Comparison of ENCODE assay signal across 11 cellular contexts in the genomic region with DNA sequence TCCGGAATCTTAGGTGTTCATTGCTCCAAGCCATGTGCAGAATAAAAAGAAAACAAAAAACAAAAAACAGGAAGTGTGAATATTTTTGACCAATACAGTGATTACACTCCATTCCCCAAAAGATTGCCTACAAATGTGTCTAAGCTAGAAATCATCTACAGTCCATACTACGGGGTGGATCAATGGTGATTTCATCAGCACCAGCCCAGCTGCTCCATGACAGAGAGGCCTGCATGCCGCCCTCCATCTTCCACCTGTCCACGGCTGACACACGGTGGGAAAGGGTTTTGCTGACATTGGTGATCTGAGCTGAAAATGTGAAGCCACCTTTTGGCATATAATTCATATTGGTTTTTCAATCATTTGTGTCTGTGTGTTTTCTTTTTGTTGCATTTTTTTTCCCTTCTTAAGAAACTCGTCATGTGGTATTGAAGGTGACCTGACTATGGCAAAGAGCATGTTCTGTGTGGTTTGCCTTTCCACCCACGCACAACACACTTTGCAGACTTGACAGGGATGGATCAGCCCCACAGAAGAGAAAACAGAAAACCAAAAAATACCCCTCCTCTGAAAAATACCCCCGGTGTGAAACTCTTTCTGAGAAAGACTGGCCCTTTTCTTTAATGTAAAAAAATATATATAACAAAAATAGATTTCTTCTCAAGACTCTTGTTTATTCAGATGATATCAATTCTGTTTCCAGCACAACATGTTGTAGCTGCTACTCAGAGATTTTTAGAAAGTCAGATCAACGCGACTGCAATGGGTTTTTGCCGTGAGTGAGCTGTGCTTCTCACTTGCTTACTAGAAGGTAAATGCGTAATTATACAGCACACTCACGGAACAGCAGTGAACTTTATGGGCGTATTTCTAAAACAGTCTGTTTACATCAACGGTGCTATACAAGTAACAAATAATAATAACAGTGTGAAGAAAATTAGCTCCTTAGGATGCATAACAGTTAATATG.
DNase-seq lines count a peak whose midpoint lies in the region; ATAC-seq lines count a peak whose summit lies in the region.
"Had no signal": no experiment of that assay in that cellular context is flagged by ENCODE, and none has a peak within 500 bp of the region (broad histone marks: within the 10 kb centered on the region; RNA-seq: fewer than 3 reads in every experiment).

No MANE protein-coding gene starts in this region.

- DNase-seq in NCI-H2227 treated with DMSO at 0.1 percent for 48 hours (lab: John Stamatoyannopoulos, UW), result peak; percentile 30
- DNase-seq in activated CD8-positive, alpha-beta memory T cell treated with anti-CD3 and anti-CD28 coated beads, Interleukin-2, amount 50 U/mL, for 24 hours (ENCODE audit: extremely low read depth), result peak; percentile 49
- peak; percentile 57 for DNase-seq in central memory CD4-positive, alpha-beta T cell
- DNase-seq in stimulated activated CD8-positive, alpha-beta memory T cell treated with anti-CD3 and anti-CD28 coated beads, Interleukin-4, amount 100 ng/mL, for 24 hours (ENCODE audit: low read depth), result peak; percentile 54
- DNase-seq in left cardiac atrium, result no peak
- DNase-seq in COLO668 (lab: John Stamatoyannopoulos, UW; ENCODE audit: unreplicated experiment), result no peak
- DNase-seq: caudate nucleus, GF-D8, lower lobe of right lung, NCI-H2081 had no signal

- no peak for ATAC-seq in left cardiac atrium
- ATAC-seq in HG03095 (IDR thresholded peaks at IDR 0.05; ENCODE audit: unreplicated experiment), result no peak
- ATAC-seq: lower lobe of right lung had no signal

- intact Hi-C loops in left cardiac atrium (cut with DNase I), result no loop called here

Comparison
In these comparisons a context has a peak if more than half of its experiments do, and no peak if none do; other contexts are left out.
1. DNase-seq: peak in NCI-H2227 treated with DMSO at 0.1 percent for 48 hours (single experiment), activated CD8-positive, alpha-beta memory T cell treated with anti-CD3 and anti-CD28 coated beads, Interleukin-2, amount 50 U/mL, for 24 hours (single experiment), central memory CD4-positive, alpha-beta T cell (single experiment) and stimulated activated CD8-positive, alpha-beta memory T cell treated with anti-CD3 and anti-CD28 coated beads, Interleukin-4, amount 100 ng/mL, for 24 hours (single experiment); none in left cardiac atrium (single experiment) and COLO668 (single experiment).